In the genomic region with DNA sequence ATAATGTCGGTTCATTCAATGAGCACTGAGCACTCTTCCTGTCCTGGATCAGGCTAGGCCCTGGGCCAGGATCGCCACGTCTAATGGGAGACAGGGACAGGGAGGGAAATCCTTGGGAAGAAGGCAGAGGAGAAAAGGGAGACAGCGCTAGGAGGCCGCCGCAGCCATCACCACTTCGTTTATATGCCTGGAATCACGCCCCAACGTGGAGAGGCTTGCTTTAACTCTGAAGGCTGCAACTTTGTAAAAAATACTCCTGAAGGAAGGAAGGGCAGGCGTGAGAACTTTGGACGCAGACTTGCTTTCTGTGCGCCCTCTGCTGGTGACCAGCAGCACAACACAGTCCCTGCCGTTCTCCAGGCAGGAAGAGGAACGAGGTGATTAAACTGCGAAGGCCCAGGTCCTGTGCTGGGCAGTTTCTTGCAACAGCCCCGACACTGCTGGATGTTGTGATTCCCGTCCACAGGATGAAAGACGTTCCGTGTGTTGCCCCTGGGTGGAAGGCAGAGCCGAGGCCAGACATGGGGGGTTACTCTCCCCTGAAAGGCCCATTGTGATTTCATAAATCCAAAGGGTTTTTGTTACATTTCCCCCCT, we compare ENCODE assay signal across 8 cellular contexts. TPM values are rescaled to one million over a fixed set of nuclear protein-coding genes. Genes with fewer than 3 reads are reported as not detected.
DNase-seq lines count a peak whose midpoint lies in the region; ATAC-seq and TF ChIP-seq lines count a peak whose summit lies in the region.

No MANE protein-coding gene starts in this region.

- DNase-seq in AG20443 (ENCODE audit: low spot score) (peak; percentile 88), H7 (peak; percentile 90), NCI-H526 treated with DMSO at 0.1 percent for 48 hours (lab: John Stamatoyannopoulos, UW) (peak; percentile 44), lower leg skin (ENCODE audit: low spot score in 2 of 2) (peak; percentile 91 to 98)
- DNase-seq in activated CD4-positive, alpha-beta T cell treated with anti-CD3 and anti-CD28 coated beads, Interleukin-2, amount 50 U/mL, for 4 hours, result peak; percentile 77 to 78
- peak; percentile 75 to 78 for DNase-seq in stimulated activated CD4-positive, alpha-beta T cell treated with anti-CD3 and anti-CD28 coated beads, Interleukin-2, amount 100 ng/mL, for 48 hours

- no peak overlapping the region for H3K27ac ChIP-seq in duodenal mucosa (ENCODE audit: low read depth, low read length)

- peak in 1 of 3 donors; percentile 92 for TF ChIP-seq CTCF in lower leg skin (IDR thresholded peaks at IDR 0.05)

- no peaks in the 10 kb centered on the region for H3K36me3 ChIP-seq in H7 (replicated peaks; ENCODE audit: control insufficient read depth, insufficient read depth, low read length)
- H3K36me3 ChIP-seq in duodenal mucosa (ENCODE audit: control insufficient read depth in 1 of 2, insufficient read depth in 2 of 2, low read length in 2 of 2), result no peaks in the 10 kb centered on the region

- no peak for TF ChIP-seq POLR2A in lower leg skin (IDR thresholded peaks at IDR 0.05)

- H3K4me1 ChIP-seq in duodenal mucosa (ENCODE audit: control insufficient read depth in 1 of 2, insufficient read depth in 2 of 2, low read length in 2 of 2), result peaks cover 6 to 9% of the 10 kb centered on the region in 2 donors

- intact Hi-C loops in lower leg skin (cut with DNase I; ENCODE audit: low total_unique reads), result loop anchor here (2.0 to 10.0 kb wide), 3 partner anchors 117 to 271 kb away; a partner anchor contains a TSS

- peak overlapping the region; percentile 33 to 67 for H3K9ac ChIP-seq in duodenal mucosa (ENCODE audit: low read depth in 1 of 2, low read length in 2 of 2)

- 2% methylated on average over 20 of the region's 20 CpGs for WGBS in lower leg skin, 2 donors

- H3K9me3 ChIP-seq in duodenal mucosa (ENCODE audit: control insufficient read depth in 1 of 2, low read length in 2 of 2), result no peaks in the 10 kb centered on the region

- no peak for ATAC-seq in HG03457 (IDR thresholded peaks at IDR 0.05; ENCODE audit: unreplicated experiment)

- H3K4me3 ChIP-seq in H7 (ENCODE audit: insufficient read depth, low read depth, low read length) (no peak overlapping the region), duodenal mucosa (ENCODE audit: low read depth in 1 of 2, low read length in 2 of 2) (peak overlapping the region in 1 of 2 donors; percentile 56), lower leg skin (ENCODE audit: low read depth, poor library complexity, severe bottlenecking) (no peak overlapping the region)

- H3K27me3 ChIP-seq in H7 (ENCODE audit: control insufficient read depth, insufficient read depth, low read length), result no peaks in the 10 kb centered on the region
- H3K27me3 ChIP-seq in duodenal mucosa (ENCODE audit: control insufficient read depth in 1 of 2, insufficient read depth in 2 of 2, low read length in 2 of 2), result no peaks in the 10 kb centered on the region

RNA-seq across cellular contexts. Expression of a gene that starts 22.1 kb away (rescaled TPM):
- total RNA-seq in H7 (2014; rRNA removed; shearing (Covaris generic)), result 1.9 and 2.2 TPM in 2 replicates
- 1 to 10 TPM in 2 of 4 donors, under 1 TPM in 2; 0.17 to 2.3 (median 1.1) TPM for total RNA-seq in lower leg skin

RNA-seq across cellular contexts. Expression of a gene that starts 22.2 kb away (rescaled TPM):
- 0.07 TPM in 1 of 2 replicates, not detected in the other for total RNA-seq in H7 (2014; rRNA removed; shearing (Covaris generic))
- total RNA-seq in lower leg skin, result not detected

Comparison
In these comparisons a context has a peak if more than half of its experiments do, and no peak if none do; other contexts are left out.
1. DNase-seq: peak in every context shown above with its lines; median percentile 94 in lower leg skin; 90 in H7; 88 in AG20443; 78 in activated CD4-positive, alpha-beta T cell treated with anti-CD3 and anti-CD28 coated beads, Interleukin-2, amount 50 U/mL, for 4 hours; 76 in stimulated activated CD4-positive, alpha-beta T cell treated with anti-CD3 and anti-CD28 coated beads, Interleukin-2, amount 100 ng/mL, for 48 hours; 44 in NCI-H526 treated with DMSO at 0.1 percent for 48 hours.